ENCODE assay signal across 8 cellular contexts in the genomic region with DNA sequence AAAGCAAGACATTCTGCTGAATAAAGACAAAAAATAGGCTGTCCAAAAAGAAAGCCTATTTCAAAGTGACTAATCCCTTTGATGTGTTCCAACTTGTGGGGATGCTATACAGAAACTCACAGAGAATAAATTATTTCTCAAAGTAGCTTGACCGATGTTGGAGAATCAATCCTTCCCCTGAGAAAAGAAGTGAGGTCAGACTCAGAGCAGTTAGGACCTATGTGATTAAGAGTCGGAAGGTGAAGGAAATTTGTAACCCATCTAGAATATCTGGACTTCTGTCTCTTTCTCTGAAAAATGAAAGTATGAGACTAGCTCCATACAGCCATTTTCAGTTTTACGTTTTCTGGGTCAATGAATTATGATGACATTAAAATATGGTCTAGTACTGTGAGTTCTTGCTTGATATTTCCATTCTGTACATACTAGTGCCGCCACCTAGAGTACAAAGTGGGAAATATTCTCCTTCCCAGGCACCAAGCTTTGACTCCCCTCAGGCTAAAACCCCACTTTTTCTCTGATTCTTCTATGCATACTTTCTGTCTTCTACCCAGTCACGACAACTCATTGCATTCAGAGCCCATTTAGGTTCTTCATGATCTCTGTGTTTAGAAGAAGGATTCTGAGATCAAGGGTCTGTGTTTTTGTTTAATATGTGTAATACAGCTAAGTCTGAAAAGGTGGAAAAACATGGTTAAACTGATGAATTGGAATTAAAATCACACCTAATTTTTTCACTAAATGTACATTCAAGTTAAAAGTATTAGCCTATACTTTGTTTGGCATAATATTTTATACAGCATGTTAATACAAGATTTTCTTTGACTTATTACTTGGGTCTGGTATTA. TPM values are rescaled to one million over a fixed set of nuclear protein-coding genes. Genes with fewer than 3 reads are reported as not detected.
A peak's percentile ranks its signal among the peaks of the same experiment; 100 is the strongest.
DNase-seq lines count a peak whose midpoint lies in the region; ATAC-seq, FAIRE-seq and TF ChIP-seq lines count a peak whose summit lies in the region.

No MANE protein-coding gene starts in this region.

- no peaks in the 10 kb centered on the region for H3K9me3 ChIP-seq in vagina

- intact Hi-C loops in vagina (cut with DNase I) = loop anchor here (5.0 to 10.0 kb wide), 2 partner anchors 292 to 395 kb away; no protein-coding TSS in a partner anchor

- no peak for TF ChIP-seq POLR2A in vagina (IDR thresholded peaks at IDR 0.05)

- H3K27me3 ChIP-seq in bronchial epithelial cell (ENCODE audit: control insufficient read depth, insufficient read depth, low read length) = no peaks in the 10 kb centered on the region
- H3K27me3 ChIP-seq in vagina = no peaks in the 10 kb centered on the region

- H3K27ac ChIP-seq in vagina = no peak overlapping the region

- H3K4me3 ChIP-seq in bronchial epithelial cell (ENCODE audit: low read depth, low read length) = no peak overlapping the region
- no peak overlapping the region for H3K4me3 ChIP-seq in vagina

- DNase-seq in GM03348 (ENCODE audit: low spot score) = peak; percentile 67
- DNase-seq in NCI-H526 (lab: John Stamatoyannopoulos, UW) = peak; percentile 46 to 76
- DNase-seq in bronchial epithelial cell (ENCODE audit: low read depth) = peak; percentile 71
- DNase-seq in left lobe of liver (ENCODE audit: low spot score) = no peak
- DNase-seq in vagina (ENCODE audit: extremely low spot score in 2 of 2) = no peak
- no peak for DNase-seq in T-helper 9 cell

- ATAC-seq in GM21360 (IDR thresholded peaks at IDR 0.05; ENCODE audit: unreplicated experiment) (peak; percentile 94), HG03457 (IDR thresholded peaks at IDR 0.05; ENCODE audit: unreplicated experiment) (peak; percentile 90), left lobe of liver (peak; percentile 83)

- peak; percentile 65 for TF ChIP-seq CTCF in bronchial epithelial cell (IDR thresholded peaks at IDR 0.05; ENCODE audit: insufficient read depth, low read length, severe bottlenecking)
- TF ChIP-seq CTCF in vagina (IDR thresholded peaks at IDR 0.05) = peak; percentile 62 to 80 (median 79)

- H3K36me3 ChIP-seq in bronchial epithelial cell (ENCODE audit: control insufficient read depth, insufficient read depth, low read length) = no peaks in the 10 kb centered on the region
- no peaks in the 10 kb centered on the region for H3K36me3 ChIP-seq in vagina

- peaks cover 7% of the 10 kb centered on the region for H3K4me1 ChIP-seq in vagina

- FAIRE-seq in bronchial epithelial cell (lab: Jason Lieb, UNC) = no peak

RNA-seq across cellular contexts. Expression of gene NTS, which starts 6.9 kb away (rescaled TPM):
- 0.13 TPM in 1 of 2 replicates, not detected in the other for total RNA-seq in bronchial epithelial cell
- 0.20 TPM for total RNA-seq in left lobe of liver
- total RNA-seq in vagina = 2.5 TPM

RNA-seq across cellular contexts. Expression of gene RASSF9, which starts 30.9 kb away (rescaled TPM):
- total RNA-seq in bronchial epithelial cell = 2.1 and 2.7 TPM in 2 replicates
- 0.93 TPM for total RNA-seq in left lobe of liver
- total RNA-seq in vagina = 1.7 TPM

Comparison
In these comparisons a context has a peak if more than half of its experiments do, and no peak if none do; other contexts are left out.
1. DNase-seq: peak in GM03348 (single experiment), NCI-H526 (2 of 2) and bronchial epithelial cell (single experiment); none in left lobe of liver (single experiment), vagina (0 of 2) and T-helper 9 cell (single experiment).
2. Peak in every context shown above with its lines, with median percentiles within 50 percentile points of each other: ATAC-seq.